ENCODE assay signal across 9 cellular contexts in genomic region chr3:49422379-49423248, GRCh38. TPM values are rescaled to one million over a fixed set of nuclear protein-coding genes. Genes with fewer than 3 reads are reported as not detected.
DNase-seq lines count a peak whose midpoint lies in the region; ATAC-seq and TF ChIP-seq lines count a peak whose summit lies in the region.
"Had no signal": no experiment of that assay in that cellular context is flagged by ENCODE, and none has a peak within 500 bp of the region (broad histone marks: within the 10 kb centered on the region; RNA-seq: fewer than 3 reads in every experiment).

TSS of gene AMT (minus strand) at chr3:49422473. CDS start at chr3:49422450, 23 bp downstream.

- no peak within 1 kb of the TSS for H3K4me3 ChIP-seq in CD4-positive, alpha-beta memory T cell (ENCODE audit: low read length in 2 of 2)
- peak within 1 kb of the TSS; percentile 35 to 53 for H3K4me3 ChIP-seq in right atrium auricular region
- peak within 1 kb of the TSS; percentile 58 to 84 for H3K4me3 ChIP-seq in neuronal stem cell (ENCODE audit: low read length in 2 of 2)

- H3K36me3 Mint-ChIP-seq in CD4-positive, alpha-beta memory T cell, result peaks cover 10 to 15% of the 10 kb centered on the region in 2 donors
- peaks cover 32% of the 10 kb centered on the region for H3K36me3 Mint-ChIP-seq in activated B cell treated with CpG ODN at 0.5 μM for 24 hours (ENCODE audit: low read depth)

- no peaks in the 10 kb centered on the region for H3K27me3 ChIP-seq in CD4-positive, alpha-beta memory T cell (ENCODE audit: insufficient read depth, low read length)
- H3K27me3 ChIP-seq in right atrium auricular region (no peaks in the 10 kb centered on the region), neuronal stem cell (ENCODE audit: control insufficient read depth in 3 of 3, insufficient read depth in 3 of 3, low read depth in 1 of 3, low read length in 3 of 3) (no peaks in the 10 kb centered on the region), foreskin keratinocyte (no peaks in the 10 kb centered on the region)

- no peaks in the 10 kb centered on the region for H3K27me3 Mint-ChIP-seq in CD4-positive, alpha-beta memory T cell
- H3K27me3 Mint-ChIP-seq in activated B cell treated with CpG ODN at 0.5 μM for 24 hours, result no peaks in the 10 kb centered on the region

- H2BK120ac ChIP-seq in neuronal stem cell (ENCODE audit: low read depth, low read length), result no peak within 1 kb of the TSS

- TF ChIP-seq CTCF in activated B cell treated with CpG ODN at 0.5 μM for 24 hours (IDR thresholded peaks at IDR 0.05) (no peak), right atrium auricular region (IDR thresholded peaks at IDR 0.05) (no peak), foreskin keratinocyte (conservative IDR thresholded peaks at IDR 0.05) (no peak)

- DNase-seq in CD4-positive, alpha-beta memory T cell, result no peak
- DNase-seq in activated B cell treated with CpG ODN at 0.5 μM for 24 hours (no peak), right atrium auricular region (ENCODE audit: low spot score) (no peak), neuronal stem cell (ENCODE audit: low spot score) (peak; percentile 74), dedifferentiated amniotic fluid mesenchymal stem cell (ENCODE audit: extremely low spot score) (no peak), foreskin keratinocyte (no peak), NCI-H1930 (lab: John Stamatoyannopoulos, UW) (no peak)

- H3K4me1 ChIP-seq in CD4-positive, alpha-beta memory T cell (ENCODE audit: insufficient read depth, low read length), result peaks cover 13% of the 10 kb centered on the region
- H3K4me1 ChIP-seq in right atrium auricular region (peaks cover 0 to 20% of the 10 kb centered on the region in 2 donors), neuronal stem cell (ENCODE audit: control insufficient read depth in 2 of 2, insufficient read depth in 1 of 2, low read depth in 1 of 2, low read length in 2 of 2) (peaks cover 0 to 13% of the 10 kb centered on the region in 2 donors), foreskin keratinocyte (peaks cover 5% of the 10 kb centered on the region)

- no peak within 1 kb of the TSS for H2BK12ac ChIP-seq in neuronal stem cell (ENCODE audit: low read length)

- peak within 1 kb of the TSS; percentile 73 for H3K18ac ChIP-seq in neuronal stem cell (ENCODE audit: low read length)

- no peak within 1 kb of the TSS for H2BK15ac ChIP-seq in neuronal stem cell (ENCODE audit: low read length)

- peak within 1 kb of the TSS; percentile 59 for H3K4me2 ChIP-seq in neuronal stem cell (ENCODE audit: insufficient read depth, low read length, poor library complexity, severe bottlenecking)

- peak within 1 kb of the TSS; percentile 31 for H2BK5ac ChIP-seq in neuronal stem cell (ENCODE audit: low read length)

- H2AFZ ChIP-seq in neuronal stem cell (ENCODE audit: low read length), result peak within 1 kb of the TSS; percentile 75

- no peak within 1 kb of the TSS for H4K91ac ChIP-seq in neuronal stem cell (ENCODE audit: low read depth, low read length, poor library complexity)

- H3K36me3 ChIP-seq in CD4-positive, alpha-beta memory T cell (ENCODE audit: insufficient read depth, low read length), result peaks cover 5% of the 10 kb centered on the region
- H3K36me3 ChIP-seq in right atrium auricular region, result peaks cover 23% of the 10 kb centered on the region
- H3K36me3 ChIP-seq in neuronal stem cell (replicated peaks in 1 of 2; ENCODE audit: control insufficient read depth in 2 of 2, insufficient read depth in 2 of 2, low read length in 2 of 2), result peaks cover 5 to 23% of the 10 kb centered on the region in 2 donors

- POLR2A ChIA-PET in CD4-positive, alpha-beta memory T cell (lab: Charles Lee; ENCODE audit: partially characterized antibody), result interaction anchor here (0.9 to 4.0 kb wide), 2 partner anchors 10 to 83 kb away, joined by 4 to 23 read pairs; partner anchors contain the start of genes RHOA, TCTA and USP4
- POLR2A ChIA-PET in activated B cell treated with CpG ODN at 0.5 μM for 24 hours (lab: Charles Lee), result interaction anchor here (1.5 kb wide), 1 partner anchor 21 kb away, joined by 4 read pairs; no protein-coding TSS in a partner anchor

- no peak within 1 kb of the TSS for H3K27ac ChIP-seq in CD4-positive, alpha-beta memory T cell (ENCODE audit: low read depth, low read length)
- H3K27ac ChIP-seq in right atrium auricular region (peak within 1 kb of the TSS; percentile 57 to 64), neuronal stem cell (replicated peaks; ENCODE audit: low read length) (peak within 1 kb of the TSS; percentile 69), foreskin keratinocyte (no peak within 1 kb of the TSS)

- H3K4me3 Mint-ChIP-seq in CD4-positive, alpha-beta memory T cell, result peak within 1 kb of the TSS in 1 of 8 donors; percentile 35
- peak within 1 kb of the TSS; percentile 48 for H3K4me3 Mint-ChIP-seq in activated B cell treated with CpG ODN at 0.5 μM for 24 hours
- H3K4me3 Mint-ChIP-seq: T-helper 2 cell treated with Interferon-gamma antibody and Interleukin-4, amounts not matched to agents 5 μg/mL and 100 μg/mL, for 36 hours had no signal

- peak within 1 kb of the TSS; percentile 48 for H2AK5ac ChIP-seq in neuronal stem cell (ENCODE audit: low read depth, low read length)

- intact Hi-C loops in CD4-positive, alpha-beta memory T cell (cut with micrococcal nuclease), result no loop called here
- intact Hi-C loops in activated B cell treated with CpG ODN at 0.5 μM for 24 hours (cut with micrococcal nuclease), result no loop called here

- CTCF ChIA-PET in CD4-positive, alpha-beta memory T cell (lab: Charles Lee; ENCODE audit: partially characterized antibody), result interaction anchor here (3.7 kb wide), 1 partner anchor 26 kb away, joined by 11 read pairs; no protein-coding TSS in a partner anchor
- CTCF ChIA-PET in activated B cell treated with CpG ODN at 0.5 μM for 24 hours (lab: Charles Lee), result no interaction called here

- H3K9me3 ChIP-seq in CD4-positive, alpha-beta memory T cell (ENCODE audit: control insufficient read depth in 1 of 2, low read length in 2 of 2), result no peaks in the 10 kb centered on the region
- H3K9me3 ChIP-seq in right atrium auricular region (no peaks in the 10 kb centered on the region), neuronal stem cell (replicated peaks in 1 of 2; ENCODE audit: control insufficient read depth in 2 of 2, insufficient read depth in 1 of 2, low read depth in 1 of 2, low read length in 2 of 2) (no peaks in the 10 kb centered on the region)

- no peak within 1 kb of the TSS for H3K23ac ChIP-seq in neuronal stem cell (ENCODE audit: low read depth, low read length, poor library complexity)

- H3K9ac ChIP-seq in neuronal stem cell (ENCODE audit: low read depth, low read length, poor library complexity), result peak within 1 kb of the TSS; percentile 96

- no CpG with 5 or more reads among the region's 25 CpGs for WGBS in neuronal stem cell (ENCODE audit: extremely low coverage in 2 of 2, insufficient read length in 2 of 2, insufficient replicate concordance in 1 of 2), 2 donors

- H4K8ac ChIP-seq in neuronal stem cell (ENCODE audit: low read depth, low read length), result peak within 1 kb of the TSS; percentile 52

- peak within 1 kb of the TSS; percentile 87 for H3K14ac ChIP-seq in neuronal stem cell (ENCODE audit: low read length)

- peak; percentile 43 for ATAC-seq in activated B cell treated with CpG ODN at 0.5 μM for 24 hours (ENCODE audit: low read depth)
- ATAC-seq in GM21390 (IDR thresholded peaks at IDR 0.05; ENCODE audit: unreplicated experiment), result no peak
- no peak for ATAC-seq in foreskin keratinocyte

- peak within 1 kb of the TSS; percentile 8 for H3K4ac ChIP-seq in neuronal stem cell (ENCODE audit: low read length)

- H3K4me1 Mint-ChIP-seq in CD4-positive, alpha-beta memory T cell, result peaks cover 18 to 50% (median 33%) of the 10 kb centered on the region in 4 donors
- peaks cover 23% of the 10 kb centered on the region for H3K4me1 Mint-ChIP-seq in activated B cell treated with CpG ODN at 0.5 μM for 24 hours

- H3K27ac Mint-ChIP-seq in CD4-positive, alpha-beta memory T cell, result peak within 1 kb of the TSS in 5 of 7 donors; percentile 29 to 83 (median 61)
- no peak within 1 kb of the TSS for H3K27ac Mint-ChIP-seq in activated B cell treated with CpG ODN at 0.5 μM for 24 hours

- H3K9me3 Mint-ChIP-seq in CD4-positive, alpha-beta memory T cell, result no peaks in the 10 kb centered on the region
- H3K9me3 Mint-ChIP-seq in activated B cell treated with CpG ODN at 0.5 μM for 24 hours, result no peaks in the 10 kb centered on the region
- H3K9me3 Mint-ChIP-seq: T-helper 2 cell treated with Interferon-gamma antibody and Interleukin-4, amounts not matched to agents 5 μg/mL and 100 μg/mL, for 36 hours had no signal

- peaks cover 3% of the 10 kb centered on the region for H3K79me1 ChIP-seq in neuronal stem cell (ENCODE audit: low read depth, low read length)

RNA-seq across cellular contexts. Expression of gene AMT, which starts in this region (rescaled TPM):
- 1 to 10 TPM; 6.4 to 7.6 TPM for total RNA-seq in CD4-positive, alpha-beta memory T cell
- polyA plus RNA-seq in CD4-positive, alpha-beta memory T cell, result under 1 TPM; 0.15 to 0.83 TPM
- total RNA-seq in activated B cell treated with CpG ODN at 0.5 μM for 24 hours (7.0 and 7.3 TPM in 2 replicates), right atrium auricular region (10 to 100 TPM in 1 of 2 donors, 1 to 10 TPM in 1; 6.6 to 17.6 TPM), foreskin keratinocyte (1.2 and 1.3 TPM in 2 replicates)
- 21.6 TPM for polyA plus RNA-seq in neuronal stem cell (2013, experiment 1 of 2)
- polyA plus RNA-seq in neuronal stem cell (2013, experiment 2 of 2), result 22.1 TPM
- 2.3 and 2.7 TPM in 2 replicates for polyA plus RNA-seq in foreskin keratinocyte

Comparison
In these comparisons a context has a peak if more than half of its experiments do, and no peak if none do; other contexts are left out.
1. H3K27ac ChIP-seq: peak in right atrium auricular region (2 of 2) and neuronal stem cell (single experiment); none in CD4-positive, alpha-beta memory T cell (single experiment) and foreskin keratinocyte (single experiment).
2. H3K4me3 ChIP-seq: peak in right atrium auricular region (2 of 2) and neuronal stem cell (2 of 2); none in CD4-positive, alpha-beta memory T cell (0 of 2).